In genomic region chr6:132199343-132199742, GRCh38 we compare ENCODE assay signal across 16 cellular contexts.
A peak's percentile ranks its signal among the peaks of the same experiment; 100 is the strongest.
DNase-seq lines count a peak whose midpoint lies in the region; ATAC-seq and TF ChIP-seq lines count a peak whose summit lies in the region.
"Had no signal": no experiment of that assay in that cellular context is flagged by ENCODE, and none has a peak within 500 bp of the region (broad histone marks: within the 10 kb centered on the region; RNA-seq: fewer than 3 reads in every experiment).

No MANE protein-coding gene starts in this region.

- no peaks in the 10 kb centered on the region for H3K27me3 ChIP-seq in psoas muscle (ENCODE audit: insufficient read depth in 3 of 3, low read length in 2 of 3)
- H3K27me3 ChIP-seq: pancreas had no signal

- H3K4me3 ChIP-seq in OCI-LY7 (ENCODE audit: low read depth, low read length, poor library complexity, severe bottlenecking) (no peak overlapping the region), psoas muscle (no peak overlapping the region)
- H3K4me3 ChIP-seq: pancreas had no signal

- ATAC-seq in psoas muscle (no peak), HG03175 (IDR thresholded peaks at IDR 0.05; ENCODE audit: unreplicated experiment) (no peak)
- ATAC-seq: pancreas had no signal

- H3K36me3 ChIP-seq in OCI-LY7 (ENCODE audit: insufficient read depth, low read length), result no peaks in the 10 kb centered on the region
- H3K36me3 ChIP-seq in psoas muscle (ENCODE audit: insufficient read depth in 1 of 2, low read depth in 1 of 2), result no peaks in the 10 kb centered on the region
- H3K36me3 ChIP-seq: pancreas had no signal

- no peak for TF ChIP-seq CTCF in OCI-LY7 (conservative IDR thresholded peaks at IDR 0.05; ENCODE audit: low read length)
- no peak for TF ChIP-seq CTCF in psoas muscle (IDR thresholded peaks at IDR 0.05)

- peak; percentile 41 for DNase-seq in AG20443 (ENCODE audit: low spot score)
- DNase-seq in OCI-LY7 (ENCODE audit: low spot score), result no peak
- peak; percentile 6 to 62 for DNase-seq in dermis microvascular lymphatic vessel endothelial cell (ENCODE audit: low read depth in 2 of 2)
- no peak for DNase-seq in psoas muscle
- no peak for DNase-seq in activated T-cell treated with anti-CD3 and anti-CD28 coated beads, Interleukin-2, amount 50 U/mL, for 1 hour
- DNase-seq in NCI-H1694 (lab: John Stamatoyannopoulos, UW), result no peak
- no peak for DNase-seq in hypothalamus (lab: John Stamatoyannopoulos, UW)
- DNase-seq: activated B cell treated with CpG ODN at 0.5 μM for 24 hours; activated T-cell treated with anti-CD3 and anti-CD28 coated beads for 4 hours; amniotic stem cell; effector memory CD4-positive, alpha-beta T cell; NCI-H2081 treated with DMSO at 0.1 percent for 48 hours; pancreas had no signal

- BruUV-seq in OCI-LY7 (replicated peaks; lab: Mats Ljungman, UMichigan), result no TSS peak

- intact Hi-C loops in OCI-LY7 (cut with micrococcal nuclease; ENCODE audit: unreplicated experiment) (no loop called here), psoas muscle (cut with DNase I) (no loop called here)

- H3K9me3 ChIP-seq in OCI-LY7 (ENCODE audit: low read length) (no peaks in the 10 kb centered on the region), psoas muscle (no peaks in the 10 kb centered on the region)
- H3K9me3 ChIP-seq: pancreas had no signal

- CTCF ChIA-PET in OCI-LY7 (lab: Charles Lee; ENCODE audit: unreplicated experiment), result no interaction called here

- H4K20me1 ChIP-seq in OCI-LY7 (ENCODE audit: insufficient read depth, low read length), result no peaks in the 10 kb centered on the region

- POLR2A ChIA-PET in OCI-LY7 (lab: Charles Lee), result interaction anchor here (0.5 kb wide), 1 partner anchor 277 kb away, joined by 3 read pairs; no protein-coding TSS in a partner anchor

- no peak overlapping the region for H3K4me2 ChIP-seq in OCI-LY7 (ENCODE audit: low read length)
- H3K4me2 ChIP-seq: KMS-11 had no signal

- WGBS in psoas muscle, 3 donors, result 30 to 37% (median 31%) methylated on average over 3 of the region's 3 CpGs

- H3K27ac ChIP-seq in OCI-LY7 (ENCODE audit: low read depth, low read length, poor library complexity, severe bottlenecking) (no peak overlapping the region), psoas muscle (peak overlapping the region; percentile 13)
- H3K27ac ChIP-seq: C4-2B, KMS-11, pancreas had no signal

- peak overlapping the region; percentile 16; the same call in 1 of the 2 replicates for H2AFZ ChIP-seq in OCI-LY7 (ENCODE audit: low read length)

- no peaks in the 10 kb centered on the region for H3K9me2 ChIP-seq in OCI-LY7 (ENCODE audit: insufficient read depth, low read length)

- H3K79me2 ChIP-seq in OCI-LY7 (ENCODE audit: insufficient read depth, low read depth, low read length), result no peaks in the 10 kb centered on the region

- H3K4me1 ChIP-seq in OCI-LY7 (ENCODE audit: insufficient read depth, low read length, poor library complexity, severe bottlenecking) (no peaks in the 10 kb centered on the region), psoas muscle (no peaks in the 10 kb centered on the region)
- H3K4me1 ChIP-seq: pancreas had no signal

Comparison
In these comparisons a context has a peak if more than half of its experiments do, and no peak if none do; other contexts are left out.
1. DNase-seq: peak in AG20443 (single experiment) and dermis microvascular lymphatic vessel endothelial cell (2 of 2); none in OCI-LY7 (single experiment), psoas muscle (0 of 2), activated T-cell treated with anti-CD3 and anti-CD28 coated beads, Interleukin-2, amount 50 U/mL, for 1 hour (single experiment), NCI-H1694 (single experiment) and hypothalamus (0 of 51).